ENCODE assay signal across 1 cellular context in genomic region chr9:69035438-69036316, GRCh38.
TF ChIP-seq lines count a peak whose summit lies in the region.

TSS of gene FXN (plus strand) at chr9:69035752. CDS start at chr9:69035783, 31 bp downstream.

TF ChIP-seq in GM23338, 12 proteins besides CTCF, POLR2A, EP300 and RAD21 (continued from another document):
- TF ChIP-seq ETS1 (IDR thresholded peaks at IDR 0.05) (no peak), POLR2AphosphoS5 (IDR thresholded peaks at IDR 0.05; ENCODE audit: low read depth) (peak; percentile 49), CREB1 (CRISPR knock-in tag; IDR thresholded peaks at IDR 0.05; ENCODE audit: low read depth) (peak; percentile 54; the same call in 1 of the 2 replicates)
TF ChIP-seq in GM23338: peak in this region for 2.
